36 cellular contexts compared by ENCODE assay signal in genomic region chr1:43194509-43194908, GRCh38. TPM values are rescaled to one million over a fixed set of nuclear protein-coding genes. Genes with fewer than 3 reads are reported as not detected.
DNase-seq lines count a peak whose midpoint lies in the region; ATAC-seq, FAIRE-seq and TF ChIP-seq lines count a peak whose summit lies in the region.
"Had no signal": no experiment of that assay in that cellular context is flagged by ENCODE, and none has a peak within 500 bp of the region (broad histone marks: within the 10 kb centered on the region; RNA-seq: fewer than 3 reads in every experiment).

No MANE protein-coding gene starts in this region.

- POLR2A ChIA-PET in HepG2 (lab: Yijun Ruan, JAX) (no interaction called here), HEK293 (lab: Yijun Ruan, JAX) (no interaction called here), K562 (lab: Yijun Ruan, JAX) (no interaction called here), T-cell (lab: Charles Lee) (no interaction called here)

- BruUV-seq in HepG2 (replicated peaks; lab: Mats Ljungman, UMichigan) = no TSS peak
- no TSS peak for BruUV-seq in K562 (replicated peaks; lab: Mats Ljungman, UMichigan)

- no peak overlapping the region for H2AFZ ChIP-seq in HepG2 (ENCODE audit: low read length)
- H2AFZ ChIP-seq in K562 (ENCODE audit: low read depth, low read length) = no peak overlapping the region

- H3K4me1 ChIP-seq in HepG2 (ENCODE audit: insufficient read depth, low read length) = peaks cover 6% of the 10 kb centered on the region; the same call in 1 of the 2 replicates
- no peaks in the 10 kb centered on the region for H3K4me1 ChIP-seq in right lobe of liver
- H3K4me1 ChIP-seq in HEK293 (ENCODE audit: control insufficient read depth, insufficient read depth, low read length) = no peaks in the 10 kb centered on the region
- H3K4me1 ChIP-seq in K562 (replicated peaks in 1 of 2; ENCODE audit: control insufficient read depth in 2 of 2, insufficient read depth in 2 of 2, low read length in 2 of 2) = no peaks in the 10 kb centered on the region
- no peaks in the 10 kb centered on the region for H3K4me1 ChIP-seq in vagina
- H3K4me1 ChIP-seq: A549; BE2C; BLaER1; BLaER1 treated with 17β-estradiol and CSF1 and Interleukin-3, amounts not matched to agents 10 nM and 100 nM; Caco-2 had no signal

- no peak for FAIRE-seq in HepG2 (lab: Jason Lieb, UNC)
- FAIRE-seq in G401.6 (lab: Jason Lieb, UNC) = peak; percentile 19
- FAIRE-seq in K562 (lab: Jason Lieb, UNC) = no peak
- FAIRE-seq: A204.1, A549, D721Med had no signal

- H3K4me2 ChIP-seq in HepG2 (ENCODE audit: low read depth, low read length) = no peak overlapping the region
- H3K4me2 ChIP-seq in K562 (ENCODE audit: insufficient read depth, low read length) = no peak overlapping the region
- H3K4me2 ChIP-seq: A549; BLaER1; BLaER1 treated with 17β-estradiol and CSF1 and Interleukin-3, amounts not matched to agents 10 nM and 100 nM had no signal

- no peaks in the 10 kb centered on the region for H3K79me2 ChIP-seq in HepG2 (ENCODE audit: insufficient read depth, low read length)
- H3K79me2 ChIP-seq in K562 (ENCODE audit: control insufficient read depth, insufficient read depth, low read length) = no peaks in the 10 kb centered on the region

- H3K36me3 ChIP-seq in HepG2 (replicated peaks in 1 of 2; ENCODE audit: control insufficient read depth in 1 of 2, insufficient read depth in 2 of 2, low read length in 2 of 2) (no peaks in the 10 kb centered on the region), right lobe of liver (peaks cover 0 to 9% (median 0%) of the 10 kb centered on the region in 4 donors), HEK293 (ENCODE audit: control insufficient read depth in 2 of 2, insufficient read depth in 1 of 2, low read length in 2 of 2) (no peaks in the 10 kb centered on the region), K562 (ENCODE audit: control insufficient read depth, insufficient read depth, low read length) (no peaks in the 10 kb centered on the region), vagina (no peaks in the 10 kb centered on the region)
- H3K36me3 ChIP-seq: BE2C; BLaER1; BLaER1 treated with 17β-estradiol and CSF1 and Interleukin-3, amounts not matched to agents 10 nM and 100 nM had no signal

- DNase-seq in HepG2 (ENCODE audit: low spot score) = no peak
- no peak for DNase-seq in right lobe of liver
- DNase-seq in K562 (ENCODE audit: extremely low read depth in 1 of 4, low spot score in 3 of 4) = no peak
- DNase-seq in T-cell = no peak
- DNase-seq in COR-L47 (lab: John Stamatoyannopoulos, UW) = no peak
- DNase-seq in vagina (ENCODE audit: extremely low spot score in 2 of 2) = no peak
- DNase-seq: 8988T; ACHN; AML-193; BE2C; C1 segment of cervical spinal cord; Caco-2; Calu3; CD4-positive, alpha-beta memory T cell; CD4-positive, alpha-beta T cell; CD4-positive, CD25-positive, alpha-beta regulatory T cell; CD8-positive, alpha-beta memory T cell; CD8-positive, alpha-beta T cell; DMS 273 treated with DMSO at 0.1 percent for 48 hours; DMS153; DMS53; DMS79; DMS79 treated with DMSO at 0.1 percent for 48 hours; DND-41; EL had no signal

- no peak overlapping the region for H3K9ac ChIP-seq in HepG2 (ENCODE audit: insufficient read depth, low read depth, low read length)
- H3K9ac ChIP-seq in K562 (ENCODE audit: insufficient read depth in 1 of 2, low read depth in 2 of 2, low read length in 2 of 2) = no peak overlapping the region
- H3K9ac ChIP-seq: BLaER1; BLaER1 treated with 17β-estradiol and CSF1 and Interleukin-3, amounts not matched to agents 10 nM and 100 nM had no signal

- H3K9me3 ChIP-seq in HepG2 (ENCODE audit: low read length) = peaks cover 8% of the 10 kb centered on the region; the same call in 1 of the 2 replicates
- H3K9me3 ChIP-seq in right lobe of liver = peaks cover 0 to 3% (median 0%) of the 10 kb centered on the region in 4 donors
- H3K9me3 ChIP-seq in HEK293 (ENCODE audit: control insufficient read depth, insufficient read depth, low read depth, low read length) = no peaks in the 10 kb centered on the region
- peaks cover 2% of the 10 kb centered on the region; the same call in 1 of the 2 replicates for H3K9me3 ChIP-seq in K562 (replicated peaks; ENCODE audit: control insufficient read depth, insufficient read depth, low read depth, low read length)
- H3K9me3 ChIP-seq in vagina = no peaks in the 10 kb centered on the region
- H3K9me3 ChIP-seq: BE2C had no signal

- no peaks in the 10 kb centered on the region for H3K36me3 Mint-ChIP-seq in T-cell
- H3K36me3 Mint-ChIP-seq: CD14-positive monocyte; CD4-positive, CD25-positive, alpha-beta regulatory T cell; CD8-positive, alpha-beta T cell had no signal

- no peaks in the 10 kb centered on the region for H4K20me1 ChIP-seq in HepG2 (ENCODE audit: insufficient read depth, low read length)
- H4K20me1 ChIP-seq in K562 (replicated peaks; ENCODE audit: control insufficient read depth, insufficient read depth, low read length) = no peaks in the 10 kb centered on the region
- H4K20me1 ChIP-seq: BLaER1; BLaER1 treated with 17β-estradiol and CSF1 and Interleukin-3, amounts not matched to agents 10 nM and 100 nM had no signal

- peaks cover 5 to 7% (median 6%) of the 10 kb centered on the region in 3 donors for H3K9me3 Mint-ChIP-seq in T-cell
- H3K9me3 Mint-ChIP-seq: CD4-positive, alpha-beta T cell had no signal

- H3K4me1 Mint-ChIP-seq in T-cell = no peaks in the 10 kb centered on the region
- H3K4me1 Mint-ChIP-seq: B cell; CD14-positive monocyte; CD4-positive, alpha-beta memory T cell; CD4-positive, CD25-positive, alpha-beta regulatory T cell; CD8-positive, alpha-beta memory T cell had no signal

- no peak overlapping the region for H3K27ac Mint-ChIP-seq in T-cell
- H3K27ac Mint-ChIP-seq: B cell; CD14-positive monocyte; CD4-positive, alpha-beta memory T cell; CD4-positive, alpha-beta T cell; CD4-positive, CD25-positive, alpha-beta regulatory T cell; CD8-positive, alpha-beta memory T cell; CD8-positive, alpha-beta T cell had no signal

- H3K27ac ChIP-seq in HepG2 (ENCODE audit: extremely low read length, insufficient read depth, low read length) (no peak overlapping the region), right lobe of liver (no peak overlapping the region), HEK293 (ENCODE audit: extremely low read depth, low read depth, low read length) (no peak overlapping the region), K562 (ENCODE audit: extremely low read depth, low read depth, low read length) (no peak overlapping the region), vagina (no peak overlapping the region)
- H3K27ac ChIP-seq: 22Rv1; A549; BLaER1; BLaER1 treated with 17β-estradiol and CSF1 and Interleukin-3, amounts not matched to agents 10 nM and 100 nM; C4-2B had no signal

- peaks cover 12 to 27% of the 10 kb centered on the region in 2 donors for H3K27me3 Mint-ChIP-seq in T-cell

- H3K9me1 ChIP-seq in K562 (ENCODE audit: control insufficient read depth, insufficient read depth, low read length) = no peaks in the 10 kb centered on the region

- in situ Hi-C loops in HepG2 (cut with HindIII; ENCODE audit: extremely low pct_ligation_motif_present, low pct_unique_long_range_greater_than_20kb) = no loop called here
- in situ Hi-C loops in K562 (cut with MboI) = no loop called here

- ATAC-seq in HepG2 (no peak), right lobe of liver (no peak), K562 (no peak), T-cell (replicated peaks in 1 of 4) (no peak)
- ATAC-seq: A549; CD8-positive, alpha-beta T cell had no signal

- H3K4me3 ChIP-seq in HepG2 (replicated peaks in 1 of 3; ENCODE audit: insufficient read depth in 1 of 3, low read depth in 2 of 3, low read length in 3 of 3) (no peak overlapping the region), right lobe of liver (no peak overlapping the region), HEK293 (ENCODE audit: low read depth, low read length) (no peak overlapping the region), K562 (no peak overlapping the region), vagina (no peak overlapping the region)
- H3K4me3 ChIP-seq: A549; BLaER1; BLaER1 treated with 17β-estradiol and CSF1 and Interleukin-3, amounts not matched to agents 10 nM and 100 nM had no signal

- H3K4me3 Mint-ChIP-seq in T-cell = no peak overlapping the region
- H3K4me3 Mint-ChIP-seq: B cell; CD14-positive monocyte; CD4-positive, alpha-beta memory T cell; CD4-positive, alpha-beta T cell; CD4-positive, CD25-positive, alpha-beta regulatory T cell; CD8-positive, alpha-beta memory T cell; CD8-positive, alpha-beta T cell had no signal

- no peak for TF ChIP-seq CTCF in HepG2 (CRISPR knock-in tag; IDR thresholded peaks at IDR 0.05)
- no peak for TF ChIP-seq CTCF in right lobe of liver (IDR thresholded peaks at IDR 0.05)
- TF ChIP-seq CTCF in HEK293 (tag by site-specific recombination; IDR thresholded peaks at IDR 0.05) = no peak
- no peak for TF ChIP-seq CTCF in K562 (IDR thresholded peaks at IDR 0.05 in 2 of 3, conservative IDR thresholded peaks at IDR 0.05 in 1 of 3; ENCODE audit: insufficient read depth in 2 of 3, low read depth in 1 of 3, low read length in 3 of 3)
- TF ChIP-seq CTCF in vagina (IDR thresholded peaks at IDR 0.05) = no peak

- intact Hi-C loops in HepG2 (cut with micrococcal nuclease; ENCODE audit: unreplicated experiment) (no loop called here), right lobe of liver (cut with DNase I) (no loop called here), K562 (cut with micrococcal nuclease) (no loop called here), vagina (cut with DNase I) (no loop called here)

- TF ChIP-seq POLR2A in HepG2 (IDR thresholded peaks at IDR 0.05; ENCODE audit: insufficient read depth in 1 of 2, low read depth in 2 of 2, low read length in 2 of 2) = no peak
- TF ChIP-seq POLR2A in right lobe of liver (IDR thresholded peaks at IDR 0.05) = no peak
- TF ChIP-seq POLR2A in K562 (conservative IDR thresholded peaks at IDR 0.05) = no peak
- TF ChIP-seq POLR2A in vagina (IDR thresholded peaks at IDR 0.05) = no peak

- no peak for TF ChIP-seq RAD21 in HepG2 (CRISPR knock-in tag; IDR thresholded peaks at IDR 0.05)
- no peak for TF ChIP-seq RAD21 in K562 (CRISPR knock-in tag; conservative IDR thresholded peaks at IDR 0.05 in 1 of 2, IDR thresholded peaks at IDR 0.05 in 1 of 2)

- TF ChIP-seq EP300 in HepG2 (IDR thresholded peaks at IDR 0.05; ENCODE audit: low read depth in 2 of 2, low read length in 2 of 2) (no peak), HepG2 (CRISPR knock-in tag; IDR thresholded peaks at IDR 0.05; ENCODE audit: borderline replicate concordance) (no peak), K562 (IDR thresholded peaks at IDR 0.05; ENCODE audit: low read length) (no peak)

- no peaks in the 10 kb centered on the region for H3K27me3 ChIP-seq in HepG2 (ENCODE audit: control insufficient read depth in 1 of 2, insufficient read depth in 2 of 2, low read length in 2 of 2)
- no peaks in the 10 kb centered on the region for H3K27me3 ChIP-seq in right lobe of liver
- H3K27me3 ChIP-seq in K562 (ENCODE audit: control insufficient read depth in 2 of 2, insufficient read depth in 2 of 2, low read length in 2 of 2) = peaks cover 7 to 9% of the 10 kb centered on the region in 2 experiments
- no peaks in the 10 kb centered on the region for H3K27me3 ChIP-seq in vagina
- H3K27me3 ChIP-seq: BE2C; BLaER1; BLaER1 treated with 17β-estradiol and CSF1 and Interleukin-3, amounts not matched to agents 10 nM and 100 nM had no signal

- CTCF ChIA-PET in HepG2 (lab: Yijun Ruan, JAX; ENCODE audit: low intra/inter-chr PET ratio, low total read pairs) (no interaction called here), HEK293 (lab: Yijun Ruan, JAX) (no interaction called here), K562 (lab: Yijun Ruan, JAX; ENCODE audit: low intra/inter-chr PET ratio) (no interaction called here), T-cell (lab: Charles Lee) (no interaction called here)

RNA-seq across cellular contexts. Expression of gene CFAP57, which starts 22.4 kb away (rescaled TPM):
- 0.14 TPM in 1 of 2 replicates, not detected in the other for total RNA-seq in HepG2 (2016; rRNA removed; fragmentation: Illumina TruSeq; extraction: Trizol)
- total RNA-seq in HepG2 (2016; cell fraction: cytosol; rRNA removed; fragmentation: Illumina TruSeq; extraction: Trizol; ENCODE audit: low read depth) = not detected in 2 replicates
- total RNA-seq in HepG2 (2016; cell fraction: insoluble cytoplasmic fraction; rRNA removed; fragmentation: Illumina TruSeq; extraction: Trizol) = 0.06 and 0.15 TPM in 2 replicates
- total RNA-seq in HepG2 (2016; cell fraction: membrane; rRNA removed; fragmentation: Illumina TruSeq; extraction: Trizol) = 0.09 TPM in 1 of 2 replicates, not detected in the other
- total RNA-seq in HepG2 (2016; cell fraction: nucleus; rRNA removed; fragmentation: Illumina TruSeq; extraction: Trizol) = not detected in 2 replicates
- 0.01 and 0.07 TPM in 2 replicates for polyA plus RNA-seq in HepG2 (2011; rRNA removed)
- polyA plus RNA-seq in HepG2 (2011; cell fraction: cytosol; rRNA removed) = 0.01 and 0.03 TPM in 2 replicates
- polyA plus RNA-seq in HepG2 (2011; cell fraction: nucleus; rRNA removed) = 0.03 TPM in 1 of 2 replicates, not detected in the other
- 0.08 and 0.11 TPM in 2 replicates for polyA plus RNA-seq in HepG2 (2012)
- not detected in 2 replicates for polyA plus RNA-seq in HepG2 (2016; cell fraction: cytosol; fragmentation: Illumina TruSeq; extraction: Trizol; ENCODE audit: low read depth)
- polyA plus RNA-seq in HepG2 (2016; cell fraction: insoluble cytoplasmic fraction; fragmentation: Illumina TruSeq; extraction: Trizol; ENCODE audit: low read depth) = not detected in 2 replicates
- not detected in 2 replicates for polyA plus RNA-seq in HepG2 (2016; cell fraction: membrane; fragmentation: Illumina TruSeq; extraction: Trizol; ENCODE audit: low read depth)
- not detected in 2 replicates for polyA plus RNA-seq in HepG2 (2016; cell fraction: nucleus; fragmentation: Illumina TruSeq; extraction: Trizol; ENCODE audit: insufficient read depth, low read depth)
- polyA minus RNA-seq in HepG2 (2011; rRNA and poly(A)+ RNA removed; ENCODE audit: low replicate concordance) = 0.94 TPM in 1 of 2 replicates, not detected in the other
- polyA minus RNA-seq in HepG2 (2011; cell fraction: cytosol; rRNA and poly(A)+ RNA removed) = not detected in 2 replicates
- 0.13 TPM in 1 of 2 replicates, not detected in the other for polyA minus RNA-seq in HepG2 (2011; cell fraction: nucleus; rRNA and poly(A)+ RNA removed)
- not detected for total RNA-seq in right lobe of liver
- 0.30 TPM in 1 of 2 replicates, not detected in the other for total RNA-seq in K562 (2011; cell fraction: chromatin; rRNA removed; ENCODE audit: low replicate concordance)
- not detected in 2 replicates for total RNA-seq in K562 (2011; cell fraction: nucleolus; rRNA removed)
- not detected in 2 replicates for total RNA-seq in K562 (2011; cell fraction: nucleoplasm; rRNA removed)
- not detected in 2 replicates for total RNA-seq in K562 (2014; rRNA removed)
- 0.07 TPM in 1 of 2 replicates, not detected in the other for total RNA-seq in K562 (2014; rRNA removed; fragmentation: Illumina TruSeq; extraction: Trizol)
- total RNA-seq in K562 (2015; rRNA removed; fragmentation: Illumina TruSeq; extraction: Trizol) = 0.18 TPM in 1 of 2 replicates, not detected in the other
- not detected in 2 replicates for total RNA-seq in K562 (2021)
- 0.04 TPM in 1 of 2 replicates, not detected in the other for polyA plus RNA-seq in K562 (2011; rRNA removed)
- 0.01 and 0.09 TPM in 2 replicates for polyA plus RNA-seq in K562 (2011; cell fraction: cytosol; rRNA removed)
- 0.14 TPM in 1 of 2 replicates, not detected in the other for polyA plus RNA-seq in K562 (2011; cell fraction: nucleus; rRNA removed)
- polyA plus RNA-seq in K562 (2012) = 0.03 and 0.18 TPM in 2 replicates
- polyA plus RNA-seq in K562 (2014; fragmentation: Illumina TruSeq; extraction: Trizol) = 0.22 TPM in 1 of 2 replicates, not detected in the other
- polyA plus RNA-seq in K562 (2014; fragmentation: Nextera tagmentation; extraction: Ambion mirVana) = under 1 TPM in 1 of 2 experiments, not detected in 1; 0.07 TPM
- 0.05 TPM in 1 of 2 replicates, not detected in the other for polyA plus RNA-seq in K562 (2014; rRNA removed)
- polyA minus RNA-seq in K562 (2011; rRNA and poly(A)+ RNA removed) = 0.27 TPM in 1 of 2 replicates, not detected in the other
- polyA minus RNA-seq in K562 (2011; cell fraction: cytosol; rRNA and poly(A)+ RNA removed) = not detected in 2 replicates
- not detected in 2 replicates for polyA minus RNA-seq in K562 (2011; cell fraction: nucleus; rRNA and poly(A)+ RNA removed)
- under 1 TPM in 1 of 5 donors, not detected in 4; 0.07 TPM for total RNA-seq in T-cell
- total RNA-seq in vagina = not detected
- total RNA-seq: CD4-positive, alpha-beta memory T cell; CD4-positive, alpha-beta T cell; CD4-positive, CD25-positive, alpha-beta regulatory T cell; CD8-positive, alpha-beta T cell had no signal
- polyA plus RNA-seq: CD8-positive, alpha-beta memory T cell had no signal

RNA-seq across cellular contexts. Expression of gene EBNA1BP2, which starts 22.4 kb away (rescaled TPM):
- total RNA-seq in HepG2 (2016; rRNA removed; fragmentation: Illumina TruSeq; extraction: Trizol) = 102 and 134 TPM in 2 replicates
- 16.7 and 17.1 TPM in 2 replicates for total RNA-seq in HepG2 (2016; cell fraction: cytosol; rRNA removed; fragmentation: Illumina TruSeq; extraction: Trizol; ENCODE audit: low read depth)
- total RNA-seq in HepG2 (2016; cell fraction: insoluble cytoplasmic fraction; rRNA removed; fragmentation: Illumina TruSeq; extraction: Trizol) = 105 and 136 TPM in 2 replicates
- total RNA-seq in HepG2 (2016; cell fraction: membrane; rRNA removed; fragmentation: Illumina TruSeq; extraction: Trizol) = 31.7 and 33.4 TPM in 2 replicates
- 41.1 and 51.6 TPM in 2 replicates for total RNA-seq in HepG2 (2016; cell fraction: nucleus; rRNA removed; fragmentation: Illumina TruSeq; extraction: Trizol)
- 24.7 and 27.1 TPM in 2 replicates for polyA plus RNA-seq in HepG2 (2011; rRNA removed)
- 24.4 and 26.5 TPM in 2 replicates for polyA plus RNA-seq in HepG2 (2011; cell fraction: cytosol; rRNA removed)
- 21.8 and 28.1 TPM in 2 replicates for polyA plus RNA-seq in HepG2 (2011; cell fraction: nucleus; rRNA removed)
- 40.9 and 45.7 TPM in 2 replicates for polyA plus RNA-seq in HepG2 (2012)
- 18.1 TPM in 2 replicates for polyA plus RNA-seq in HepG2 (2016; cell fraction: cytosol; fragmentation: Illumina TruSeq; extraction: Trizol; ENCODE audit: low read depth)
- 152 and 154 TPM in 2 replicates for polyA plus RNA-seq in HepG2 (2016; cell fraction: insoluble cytoplasmic fraction; fragmentation: Illumina TruSeq; extraction: Trizol; ENCODE audit: low read depth)
- polyA plus RNA-seq in HepG2 (2016; cell fraction: membrane; fragmentation: Illumina TruSeq; extraction: Trizol; ENCODE audit: low read depth) = 27.7 and 29.2 TPM in 2 replicates
- 78.7 and 80.9 TPM in 2 replicates for polyA plus RNA-seq in HepG2 (2016; cell fraction: nucleus; fragmentation: Illumina TruSeq; extraction: Trizol; ENCODE audit: insufficient read depth, low read depth)
- 14.2 and 38.3 TPM in 2 replicates for polyA minus RNA-seq in HepG2 (2011; rRNA and poly(A)+ RNA removed; ENCODE audit: low replicate concordance)
- 8.6 and 11.5 TPM in 2 replicates for polyA minus RNA-seq in HepG2 (2011; cell fraction: cytosol; rRNA and poly(A)+ RNA removed)
- 33.0 and 36.7 TPM in 2 replicates for polyA minus RNA-seq in HepG2 (2011; cell fraction: nucleus; rRNA and poly(A)+ RNA removed)
- 100 to 1,000 TPM in 1 of 6 experiments, 10 to 100 TPM in 5; 45.7 to 108 (median 61.4) TPM for total RNA-seq in right lobe of liver
- total RNA-seq in K562 (2011; cell fraction: chromatin; rRNA removed; ENCODE audit: low replicate concordance) = 94.0 and 95.1 TPM in 2 replicates
- 64.3 and 68.4 TPM in 2 replicates for total RNA-seq in K562 (2011; cell fraction: nucleolus; rRNA removed)
- total RNA-seq in K562 (2011; cell fraction: nucleoplasm; rRNA removed) = 71.1 and 80.7 TPM in 2 replicates
- 300 and 314 TPM in 2 replicates for total RNA-seq in K562 (2014; rRNA removed)
- total RNA-seq in K562 (2014; rRNA removed; fragmentation: Illumina TruSeq; extraction: Trizol) = 251 and 264 TPM in 2 replicates
- total RNA-seq in K562 (2015; rRNA removed; fragmentation: Illumina TruSeq; extraction: Trizol) = 262 and 268 TPM in 2 replicates
- 175 and 182 TPM in 2 replicates for total RNA-seq in K562 (2021)
- 74.8 and 102 TPM in 2 replicates for polyA plus RNA-seq in K562 (2011; rRNA removed)
- 60.0 and 76.6 TPM in 2 replicates for polyA plus RNA-seq in K562 (2011; cell fraction: cytosol; rRNA removed)
- polyA plus RNA-seq in K562 (2011; cell fraction: nucleus; rRNA removed) = 76.3 and 82.2 TPM in 2 replicates
- 90.3 and 177 TPM in 2 replicates for polyA plus RNA-seq in K562 (2012)
- 283 and 349 TPM in 2 replicates for polyA plus RNA-seq in K562 (2014; fragmentation: Illumina TruSeq; extraction: Trizol)
- 100 to 1,000 TPM in 1 of 2 experiments, 10 to 100 TPM in 1; 95.2 to 157 TPM for polyA plus RNA-seq in K562 (2014; fragmentation: Nextera tagmentation; extraction: Ambion mirVana)
- polyA plus RNA-seq in K562 (2014; rRNA removed) = 249 and 275 TPM in 2 replicates
- polyA minus RNA-seq in K562 (2011; rRNA and poly(A)+ RNA removed) = 58.1 and 63.4 TPM in 2 replicates
- polyA minus RNA-seq in K562 (2011; cell fraction: cytosol; rRNA and poly(A)+ RNA removed) = 43.2 and 43.7 TPM in 2 replicates
- 52.0 and 75.4 TPM in 2 replicates for polyA minus RNA-seq in K562 (2011; cell fraction: nucleus; rRNA and poly(A)+ RNA removed)
- 10 to 100 TPM; 18.4 to 38.1 (median 31.2) TPM for total RNA-seq in T-cell
- 43.5 TPM for total RNA-seq in vagina

Comparison
In these comparisons a context has a peak if more than half of its experiments do, and no peak if none do; other contexts are left out.
1. Of the 241 proteins assayed by ChIP-seq in both HepG2 and K562: peak only in HepG2: none; only in K562: ZNF280B and ZNF512; in both: none; in neither: 239.